21 cellular contexts compared by ENCODE assay signal in the genomic region with DNA sequence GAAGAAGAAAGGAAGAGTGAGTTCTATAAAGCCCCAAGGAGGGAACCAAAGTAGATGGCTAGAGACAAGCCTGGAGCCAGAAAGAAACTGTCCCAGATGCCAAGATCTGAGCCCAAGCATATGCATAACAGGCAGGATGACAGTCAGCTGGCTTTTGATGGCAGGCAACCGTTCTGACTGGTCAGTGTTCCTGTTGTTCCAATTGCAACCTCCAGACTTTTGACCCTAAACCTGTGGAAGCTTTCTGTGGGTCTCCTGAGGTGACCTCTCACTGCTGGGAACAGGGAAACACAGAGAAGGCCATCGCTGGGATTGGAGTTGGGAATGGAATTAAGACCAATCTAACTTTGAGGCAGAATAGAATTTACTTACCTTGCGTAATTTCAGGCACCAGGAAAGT. TPM values are rescaled to one million over a fixed set of nuclear protein-coding genes. Genes with fewer than 3 reads are reported as not detected.
DNase-seq lines count a peak whose midpoint lies in the region; ATAC-seq and TF ChIP-seq lines count a peak whose summit lies in the region.
"Had no signal": no experiment of that assay in that cellular context is flagged by ENCODE, and none has a peak within 500 bp of the region (broad histone marks: within the 10 kb centered on the region; RNA-seq: fewer than 3 reads in every experiment).

No MANE protein-coding gene starts in this region.

- H3K27ac Mint-ChIP-seq in osteocyte (ENCODE audit: unreplicated experiment), result no peak overlapping the region
- H3K27ac Mint-ChIP-seq in type B pancreatic cell, result no peak overlapping the region
- H3K27ac Mint-ChIP-seq: CD4-positive, CD25-positive, alpha-beta regulatory T cell; CD8-positive, alpha-beta memory T cell had no signal

- H3K27me3 ChIP-seq in right atrium auricular region, result no peaks in the 10 kb centered on the region

- H3K4me1 Mint-ChIP-seq in osteocyte (ENCODE audit: unreplicated experiment), result no peaks in the 10 kb centered on the region
- no peaks in the 10 kb centered on the region for H3K4me1 Mint-ChIP-seq in type B pancreatic cell (ENCODE audit: unreplicated experiment)
- H3K4me1 Mint-ChIP-seq: CD4-positive, CD25-positive, alpha-beta regulatory T cell; CD8-positive, alpha-beta memory T cell had no signal

- no peak for DNase-seq in right atrium auricular region (ENCODE audit: low spot score)
- DNase-seq in Right ventricle myocardium superior, result no peak
- DNase-seq in left lobe of liver (ENCODE audit: low spot score), result no peak
- DNase-seq in osteocyte (ENCODE audit: extremely low spot score, unreplicated experiment), result peak; percentile 40
- DNase-seq in type B pancreatic cell (ENCODE audit: extremely low spot score, unreplicated experiment), result peak; percentile 18
- DNase-seq in HPDE6-E6E7 (ENCODE audit: extremely low spot score), result no peak
- no peak for DNase-seq in activated naive CD4-positive, alpha-beta T cell treated with Interleukin-2 at 50 U/mL for 16 hours
- DNase-seq: ACHN; BE2C; CD4-positive, CD25-positive, alpha-beta regulatory T cell; CD8-positive, alpha-beta memory T cell; COR-L47; DMS 273 treated with DMSO at 0.1 percent for 48 hours; DMS53; DND-41; EL; GM23248 had no signal

- peaks cover 5% of the 10 kb centered on the region for H3K36me3 ChIP-seq in right atrium auricular region
- H3K36me3 ChIP-seq: BE2C, HAP-1 had no signal

- no peak overlapping the region for H3K4me3 Mint-ChIP-seq in osteocyte (ENCODE audit: unreplicated experiment)
- no peak overlapping the region for H3K4me3 Mint-ChIP-seq in type B pancreatic cell
- H3K4me3 Mint-ChIP-seq: CD4-positive, CD25-positive, alpha-beta regulatory T cell; CD8-positive, alpha-beta memory T cell had no signal

- H3K4me1 ChIP-seq in right atrium auricular region, result no peaks in the 10 kb centered on the region
- H3K4me1 ChIP-seq: BE2C, HAP-1 had no signal

- H3K9me3 Mint-ChIP-seq in osteocyte (ENCODE audit: unreplicated experiment) (no peaks in the 10 kb centered on the region), type B pancreatic cell (no peaks in the 10 kb centered on the region)
- H3K9me3 Mint-ChIP-seq: CD8-positive, alpha-beta memory T cell had no signal

- peaks cover 0 to 3% of the 10 kb centered on the region in 2 donors for H3K9me3 ChIP-seq in right atrium auricular region
- H3K9me3 ChIP-seq: BE2C, HAP-1 had no signal

- intact Hi-C loops in Right ventricle myocardium superior (cut with DNase I), result no loop called here

- H3K36me3 Mint-ChIP-seq in osteocyte (ENCODE audit: unreplicated experiment) (no peaks in the 10 kb centered on the region), type B pancreatic cell (no peaks in the 10 kb centered on the region)
- H3K36me3 Mint-ChIP-seq: CD4-positive, CD25-positive, alpha-beta regulatory T cell had no signal

- ATAC-seq in Right ventricle myocardium superior (ENCODE audit: poor library complexity) (no peak), left lobe of liver (peak; percentile 43), HG02885 (IDR thresholded peaks at IDR 0.05; ENCODE audit: poor library complexity, unreplicated experiment) (no peak)
- ATAC-seq: GM12878 had no signal

- H3K27me3 Mint-ChIP-seq in osteocyte (ENCODE audit: unreplicated experiment) (peaks cover 67% of the 10 kb centered on the region), type B pancreatic cell (peaks cover 43% of the 10 kb centered on the region)

- TF ChIP-seq CTCF in right atrium auricular region (IDR thresholded peaks at IDR 0.05) (no peak), osteocyte (IDR thresholded peaks at IDR 0.05) (no peak), type B pancreatic cell (conservative IDR thresholded peaks at IDR 0.05) (no peak)

- peak overlapping the region; percentile 19 to 66 for H3K27ac ChIP-seq in right atrium auricular region
- H3K27ac ChIP-seq: GM23248 had no signal

- H3K4me3 ChIP-seq in right atrium auricular region, result no peak overlapping the region
- H3K4me3 ChIP-seq: GM12878, GM23248, HAP-1 had no signal

RNA-seq across cellular contexts. Expression of a gene that starts 21.6 kb away (rescaled TPM):
- total RNA-seq in right atrium auricular region (100 to 1,000 TPM in 1 of 2 donors, 10 to 100 TPM in 1; 83.7 to 240 TPM), Right ventricle myocardium superior (29.8 TPM), left lobe of liver (588 TPM), osteocyte (65.4 and 79.5 TPM in 2 replicates), type B pancreatic cell (ENCODE audit: low replicate concordance) (0.64 and 2.8 TPM in 2 replicates)
- total RNA-seq: CD4-positive, CD25-positive, alpha-beta regulatory T cell; CD8-positive, alpha-beta memory T cell; G401; GM12878 had no signal

Comparison
In these comparisons a context has a peak if more than half of its experiments do, and no peak if none do; other contexts are left out.
1. DNase-seq: peak in osteocyte (single experiment) and type B pancreatic cell (single experiment); none in right atrium auricular region (single experiment), Right ventricle myocardium superior (single experiment), left lobe of liver (single experiment), HPDE6-E6E7 (single experiment) and activated naive CD4-positive, alpha-beta T cell treated with Interleukin-2 at 50 U/mL for 16 hours (single experiment).